Comparison of ENCODE assay signal across 1 cellular context in genomic region chr10:79399242-79399831, GRCh38.
TF ChIP-seq lines count a peak whose summit lies in the region.

No MANE protein-coding gene starts in this region.

TF ChIP-seq in HEK293, 187 proteins besides CTCF, POLR2A, EP300 and RAD21 (continued from another document):
- no peak for TF ChIP-seq PBX3 (CRISPR knock-in tag; IDR thresholded peaks at IDR 0.05)
- no peak for TF ChIP-seq ZNF404 (tag by site-specific recombination; IDR thresholded peaks at IDR 0.05)
- TF ChIP-seq KLF1 (tag by site-specific recombination; IDR thresholded peaks at IDR 0.05): peak; percentile 62; the same call in 1 of the 2 replicates
- no peak for TF ChIP-seq ZNF670 (tag by site-specific recombination; IDR thresholded peaks at IDR 0.05; ENCODE audit: low read depth)
- no peak for TF ChIP-seq ZNF580 (tag by site-specific recombination; IDR thresholded peaks at IDR 0.05)
- TF ChIP-seq, protein P1, sequence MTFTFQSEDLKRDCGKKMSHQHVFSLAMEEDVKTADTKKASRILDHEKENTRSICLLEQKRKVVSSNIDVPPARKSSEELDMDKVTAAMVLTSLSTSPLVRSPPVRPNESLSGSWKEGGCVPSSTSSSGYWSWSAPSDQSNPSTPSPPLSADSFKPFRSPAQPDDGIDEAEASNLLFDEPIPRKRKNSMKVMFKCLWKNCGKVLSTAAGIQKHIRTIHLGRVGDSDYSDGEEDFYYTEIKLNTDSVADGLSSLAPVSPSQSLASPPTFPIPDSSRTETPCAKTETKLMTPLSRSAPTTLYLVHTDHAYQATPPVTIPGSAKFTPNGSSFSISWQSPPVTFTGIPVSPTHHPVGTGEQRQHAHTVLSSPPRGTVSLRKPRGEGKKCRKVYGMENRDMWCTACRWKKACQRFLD (tag by site-specific recombination; IDR thresholded peaks at IDR 0.05): no peak
- peak; percentile 30 for TF ChIP-seq KLF17 (tag by site-specific recombination; IDR thresholded peaks at IDR 0.05)
- TF ChIP-seq ZNF121 (tag by site-specific recombination; IDR thresholded peaks at IDR 0.05): peak; percentile 94
- TF ChIP-seq ZNF701 (tag by site-specific recombination; IDR thresholded peaks at IDR 0.05): no peak
- TF ChIP-seq ZNF660 (tag by site-specific recombination; IDR thresholded peaks at IDR 0.05): 0 out of 2 replicates have a peak, but pooled peaks have one; percentile 44
- TF ChIP-seq SP3 (tag by site-specific recombination; IDR thresholded peaks at IDR 0.05): no peak
- TF ChIP-seq ZSCAN5A (tag by site-specific recombination; IDR thresholded peaks at IDR 0.05): no peak
- TF ChIP-seq ZNF791 (tag by site-specific recombination; IDR thresholded peaks at IDR 0.05): no peak
- TF ChIP-seq ZNF837 (tag by site-specific recombination; IDR thresholded peaks at IDR 0.05): no peak
- no peak for TF ChIP-seq ZNF184 (tag by site-specific recombination; IDR thresholded peaks at IDR 0.05)
- TF ChIP-seq ZIC2 (tag by site-specific recombination; IDR thresholded peaks at IDR 0.05): peak; percentile 99
- no peak for TF ChIP-seq TSHZ1 (tag by site-specific recombination; IDR thresholded peaks at IDR 0.05; ENCODE audit: borderline replicate concordance)
- TF ChIP-seq, protein P2, sequence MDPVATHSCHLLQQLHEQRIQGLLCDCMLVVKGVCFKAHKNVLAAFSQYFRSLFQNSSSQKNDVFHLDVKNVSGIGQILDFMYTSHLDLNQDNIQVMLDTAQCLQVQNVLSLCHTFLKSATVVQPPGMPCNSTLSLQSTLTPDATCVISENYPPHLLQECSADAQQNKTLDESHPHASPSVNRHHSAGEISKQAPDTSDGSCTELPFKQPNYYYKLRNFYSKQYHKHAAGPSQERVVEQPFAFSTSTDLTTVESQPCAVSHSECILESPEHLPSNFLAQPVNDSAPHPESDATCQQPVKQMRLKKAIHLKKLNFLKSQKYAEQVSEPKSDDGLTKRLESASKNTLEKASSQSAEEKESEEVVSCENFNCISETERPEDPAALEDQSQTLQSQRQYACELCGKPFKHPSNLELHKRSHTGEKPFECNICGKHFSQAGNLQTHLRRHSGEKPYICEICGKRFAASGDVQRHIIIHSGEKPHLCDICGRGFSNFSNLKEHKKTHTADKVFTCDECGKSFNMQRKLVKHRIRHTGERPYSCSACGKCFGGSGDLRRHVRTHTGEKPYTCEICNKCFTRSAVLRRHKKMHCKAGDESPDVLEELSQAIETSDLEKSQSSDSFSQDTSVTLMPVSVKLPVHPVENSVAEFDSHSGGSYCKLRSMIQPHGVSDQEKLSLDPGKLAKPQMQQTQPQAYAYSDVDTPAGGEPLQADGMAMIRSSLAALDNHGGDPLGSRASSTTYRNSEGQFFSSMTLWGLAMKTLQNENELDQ (tag by site-specific recombination; IDR thresholded peaks at IDR 0.05; ENCODE audit: low read depth): no peak
- TF ChIP-seq ZNF621 (tag by site-specific recombination; IDR thresholded peaks at IDR 0.05): no peak
- peak; percentile 92 for TF ChIP-seq GLIS2 (tag by site-specific recombination; IDR thresholded peaks at IDR 0.05)
- no peak for TF ChIP-seq TCF7L2 (IDR thresholded peaks at IDR 0.05; ENCODE audit: borderline replicate concordance, low read depth, low read length)
- TF ChIP-seq ZNF311 (tag by site-specific recombination; IDR thresholded peaks at IDR 0.05; ENCODE audit: borderline replicate concordance): no peak
- TF ChIP-seq ZXDB (tag by site-specific recombination; IDR thresholded peaks at IDR 0.05): peak; percentile 50
- no peak for TF ChIP-seq ZNF624 (tag by site-specific recombination; IDR thresholded peaks at IDR 0.05)
- no peak for TF ChIP-seq ZBTB10 (tag by site-specific recombination; IDR thresholded peaks at IDR 0.05)
- peak; percentile 40; the same call in 1 of the 2 replicates for TF ChIP-seq ZNF692 (tag by site-specific recombination; IDR thresholded peaks at IDR 0.05)
- no peak for TF ChIP-seq ZNF138 (tag by site-specific recombination; IDR thresholded peaks at IDR 0.05; ENCODE audit: borderline replicate concordance)
- TF ChIP-seq ZNF423 (tag by site-specific recombination; IDR thresholded peaks at IDR 0.05): peak; percentile 88
